Comparison of ENCODE assay signal across 14 cellular contexts in genomic region chr6:48067148-48067709, GRCh38. TPM values are rescaled to one million over a fixed set of nuclear protein-coding genes. Genes with fewer than 3 reads are reported as not detected.
"Had no signal": no experiment of that assay in that cellular context is flagged by ENCODE, and none has a peak within 500 bp of the region (broad histone marks: within the 10 kb centered on the region; RNA-seq: fewer than 3 reads in every experiment).

No MANE protein-coding gene starts in this region.

- ATAC-seq: activated CD8-positive, alpha-beta memory T cell treated with anti-CD3 and anti-CD28 coated beads, Interleukin-2, amount 10 ng/mL, durations not matched to agents 7 days and 5 days; left ventricle myocardium superior had no signal

- H3K9ac ChIP-seq: parathyroid adenoma had no signal

- H3K27ac ChIP-seq: parathyroid adenoma, vagina had no signal

- DNase-seq: activated CD4-positive, alpha-beta T cell treated with anti-CD3 and anti-CD28 coated beads, Interleukin-2, amount 50 U/mL, for 4 hours; activated CD4-positive, CD25-positive, alpha-beta regulatory T cell treated with anti-CD3 and anti-CD28 coated beads, Interleukin-2, amount 50 U/mL, for 72 hours; activated CD8-positive, alpha-beta memory T cell treated with anti-CD3 and anti-CD28 coated beads, Interleukin-2, amount 10 ng/mL, durations not matched to agents 7 days and 5 days; activated effector memory CD4-positive, alpha-beta T cell treated with Interleukin-2 at 50 U/mL for 16 hours; activated T-cell treated with anti-CD3 and anti-CD28 coated beads, Interleukin-2, amount 50 U/mL, for 24 hours; amniotic stem cell; cerebellar nuclear complex; foreskin fibroblast; left ventricle myocardium superior; mesenchymal stem cell; small intestine; T-helper 9 cell had no signal

- H3K9me3 ChIP-seq: vagina had no signal

- H3K4me1 ChIP-seq: parathyroid adenoma had no signal

- H3K36me3 ChIP-seq: vagina had no signal

- H3K27me3 ChIP-seq: vagina had no signal

- H2AFZ ChIP-seq: parathyroid adenoma had no signal

- H3K79me2 ChIP-seq: parathyroid adenoma had no signal

RNA-seq across cellular contexts. Expression of gene PTCHD4, which starts 43.8 kb away (rescaled TPM):
- total RNA-seq: activated CD8-positive, alpha-beta memory T cell treated with anti-CD3 and anti-CD28 coated beads, Interleukin-2, amount 10 ng/mL, durations not matched to agents 7 days and 5 days; vagina had no signal
- polyA plus RNA-seq: small intestine had no signal
